In the genomic region with DNA sequence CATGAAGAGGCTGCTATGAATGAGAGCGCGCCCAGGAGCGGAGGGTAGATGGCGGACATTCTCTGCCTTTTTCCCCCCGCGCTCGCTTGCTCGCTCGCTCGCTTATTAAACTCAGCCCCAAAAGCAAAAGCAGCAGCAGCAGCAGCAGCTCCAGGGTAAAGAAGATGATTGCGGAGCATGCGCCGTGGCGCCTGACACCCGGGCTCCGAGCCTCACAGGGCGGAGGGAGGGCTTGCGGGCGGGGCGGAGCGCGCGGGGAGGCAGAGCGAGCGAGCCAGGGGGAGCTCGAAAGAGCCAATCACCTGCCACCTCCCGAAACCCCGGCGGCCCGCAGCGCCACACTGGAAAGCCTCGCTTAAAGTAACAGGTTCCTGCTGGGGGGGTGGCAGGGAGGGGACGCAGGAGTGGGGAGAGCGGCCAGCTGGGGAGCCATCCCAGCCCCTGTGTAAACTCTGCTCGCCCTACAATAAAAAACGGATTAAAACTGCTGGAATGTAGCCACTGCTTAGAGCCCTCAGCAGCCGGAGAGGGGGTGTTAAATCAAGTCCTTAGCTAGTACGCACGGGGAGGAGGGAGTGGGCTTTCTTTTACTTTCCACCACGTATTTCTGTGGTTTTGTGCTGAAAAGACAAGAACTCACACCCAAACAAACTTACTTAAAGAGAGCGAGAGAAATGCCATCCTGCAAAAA, we compare ENCODE assay signal across 8 cellular contexts. TPM values are rescaled to one million over a fixed set of nuclear protein-coding genes. Genes with fewer than 3 reads are reported as not detected.
DNase-seq lines count a peak whose midpoint lies in the region; ATAC-seq and TF ChIP-seq lines count a peak whose summit lies in the region.

MLLT3 (minus strand) TSS at position 170 of the 691 bp plus-strand sequence.

- peak within 1 kb of the TSS; percentile 97 for H3K27ac Mint-ChIP-seq in T-helper 17 cell

- H3K4me3 Mint-ChIP-seq in T-helper 17 cell, result peak within 1 kb of the TSS; percentile 99

- DNase-seq in GM13977 (ENCODE audit: low spot score) (peak; percentile 94), NCI-H146 treated with DMSO at 0.1 percent for 48 hours (lab: John Stamatoyannopoulos, UW; ENCODE audit: unreplicated experiment) (peak; percentile 93), T-helper 17 cell (peak; percentile 95 to 96 (median 95)), astrocyte of the cerebellum (ENCODE audit: low read depth) (peak; percentile 87), hippocampal formation (lab: John Stamatoyannopoulos, UW) (peak; percentile 93 to 95), retina (peak; percentile 95), ACHN (no peak)

- H3K9me3 ChIP-seq in T-helper 17 cell (ENCODE audit: control insufficient read depth, low read length, poor library complexity, severe bottlenecking), result no peaks in the 10 kb centered on the region

- peaks cover 44% of the 10 kb centered on the region for H3K4me1 Mint-ChIP-seq in T-helper 17 cell

- in situ Hi-C loops in GM13977 (cut with MboI; ENCODE audit: low pct_unique_long_range_greater_than_20kb, low sequenced_read_pairs, unreplicated experiment), result loop anchor here (10.0 kb wide), 3 partner anchors 268 to 698 kb away; no protein-coding TSS in a partner anchor
- in situ Hi-C loops in astrocyte of the cerebellum (cut with HindIII; ENCODE audit: low sequenced_read_pairs), result loop anchor here (5.0 kb wide), 1 partner anchor 320 kb away; no protein-coding TSS in a partner anchor
- in situ Hi-C loops in ACHN (cut with HindIII; ENCODE audit: low pct_ligation_motif_present, low pct_unique_long_range_greater_than_20kb, low sequenced_read_pairs), result no loop called here

- no peaks in the 10 kb centered on the region for H3K27me3 Mint-ChIP-seq in T-helper 17 cell

- ATAC-seq in HG02870 (IDR thresholded peaks at IDR 0.05; ENCODE audit: unreplicated experiment) (peak; percentile 76), T-helper 17 cell (peak; percentile 83)

- H3K36me3 Mint-ChIP-seq in T-helper 17 cell (ENCODE audit: low read depth), result no peaks in the 10 kb centered on the region

- peak within 1 kb of the TSS; percentile 76 for H3K4me3 ChIP-seq in astrocyte of the cerebellum (ENCODE audit: low read depth, low read length)

- no peak for TF ChIP-seq CTCF in GM13977 (IDR thresholded peaks at IDR 0.05; ENCODE audit: extremely low read depth, insufficient read depth, missing control alignments)
- TF ChIP-seq CTCF in astrocyte of the cerebellum (IDR thresholded peaks at IDR 0.05; ENCODE audit: low read depth, low read length, missing control alignments), result peak; percentile 4

RNA-seq across cellular contexts. Expression of gene MLLT3, which starts in this region (rescaled TPM):
- 10 to 100 TPM; 37.2 to 47.1 TPM for total RNA-seq in T-helper 17 cell
